8 cellular contexts compared by ENCODE assay signal in the genomic region with DNA sequence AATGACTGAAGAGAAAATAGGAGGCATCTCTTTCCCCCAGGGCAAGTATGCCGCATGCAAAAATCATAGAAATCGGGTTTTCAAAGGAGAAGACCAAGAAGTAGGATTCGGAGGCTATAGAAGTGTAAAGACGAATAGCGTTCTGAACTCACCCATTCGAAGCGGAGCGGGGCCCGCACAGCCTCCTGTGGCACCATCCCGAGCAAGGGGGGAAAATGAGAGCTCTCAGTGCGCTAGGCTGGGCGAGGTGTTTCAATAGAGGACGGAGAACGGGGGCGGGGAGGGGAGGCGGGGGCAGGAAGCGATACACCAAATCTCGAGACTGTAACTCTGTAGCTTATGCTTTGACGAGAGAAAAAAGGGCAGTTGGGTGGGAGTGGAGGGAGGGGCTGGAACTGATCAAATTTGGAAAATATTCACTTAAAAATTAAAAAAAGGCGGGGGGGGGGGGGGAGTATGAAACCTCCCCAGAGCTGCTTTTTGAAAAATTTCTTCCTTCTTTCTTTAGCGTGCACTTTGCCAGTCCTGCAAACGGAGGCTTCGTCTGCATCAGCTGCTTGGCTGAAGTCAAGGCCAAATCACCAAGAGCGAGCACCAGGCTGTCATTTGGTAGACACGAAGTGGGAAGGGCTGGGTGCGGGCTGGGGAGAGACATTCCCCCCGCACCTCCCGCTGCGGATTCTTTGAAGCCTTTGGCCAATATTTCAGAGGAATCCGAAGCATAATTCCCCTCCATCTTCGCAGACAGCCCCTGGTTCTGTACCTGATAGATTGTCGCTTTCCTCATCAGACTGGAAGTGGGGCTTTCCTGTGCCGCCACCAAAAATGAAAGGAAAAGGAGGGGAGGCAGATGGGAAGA. TPM values are rescaled to one million over a fixed set of nuclear protein-coding genes. Genes with fewer than 3 reads are reported as not detected.
DNase-seq lines count a peak whose midpoint lies in the region; ATAC-seq, FAIRE-seq and TF ChIP-seq lines count a peak whose summit lies in the region.

No MANE protein-coding gene starts in this region.

- peak overlapping the region; percentile 70 to 95 (median 89) for H3K27ac ChIP-seq in heart left ventricle
- no peak overlapping the region for H3K27ac ChIP-seq in small intestine (ENCODE audit: low read depth in 1 of 2, low read length in 1 of 2)

- peaks cover 0 to 28% (median 6%) of the 10 kb centered on the region in 12 donors for H3K4me1 ChIP-seq in heart left ventricle
- no peaks in the 10 kb centered on the region for H3K4me1 ChIP-seq in small intestine (ENCODE audit: control insufficient read depth in 2 of 2, insufficient read depth in 1 of 2, low read depth in 1 of 2, low read length in 1 of 2)

- peak overlapping the region; percentile 86 for H3K4me3 ChIP-seq in WI38 (ENCODE audit: low read depth, low read length)
- peak overlapping the region; percentile 34 to 81 (median 61) for H3K4me3 ChIP-seq in heart left ventricle
- no peak overlapping the region for H3K4me3 ChIP-seq in small intestine (ENCODE audit: low read depth in 1 of 2, low read length in 2 of 2)

- peak in 1 of 2 donors; percentile 34 for TF ChIP-seq POLR2A in heart left ventricle (IDR thresholded peaks at IDR 0.05)

- intact Hi-C loops in heart left ventricle (cut with DNase I) = loop anchor here (1.0 to 10.0 kb wide), 21 partner anchors 76 to 446 kb away; no protein-coding TSS in a partner anchor
- intact Hi-C loops in posterior cingulate gyrus (cut with DNase I) = loop anchor here (1.0 to 10.0 kb wide), 4 partner anchors 102 to 445 kb away; no protein-coding TSS in a partner anchor

- 5 to 8% (median 5%) methylated on average over 33 of the region's 33 CpGs for WGBS in heart left ventricle, 4 donors
- WGBS in small intestine, 3 donors = 9 to 16% (median 15%) methylated on average over 32 to 33 of the region's 33 CpGs

- H3K36me3 ChIP-seq in heart left ventricle (peaks cover 0 to 2% (median 0%) of the 10 kb centered on the region in 9 donors), small intestine (ENCODE audit: control insufficient read depth in 2 of 2, insufficient read depth in 2 of 2, low read length in 2 of 2) (no peaks in the 10 kb centered on the region)

- peak; percentile 58 to 69 (median 66) for ATAC-seq in heart left ventricle
- ATAC-seq in GM18873 (IDR thresholded peaks at IDR 0.05; ENCODE audit: low FRiP score, unreplicated experiment) = no peak

- no peaks in the 10 kb centered on the region for H3K9me3 ChIP-seq in heart left ventricle
- no peaks in the 10 kb centered on the region for H3K9me3 ChIP-seq in small intestine (ENCODE audit: control insufficient read depth, low read depth)

- TF ChIP-seq CTCF in WI38 (IDR thresholded peaks at IDR 0.05; ENCODE audit: low read depth, low read length) (no peak), heart left ventricle (IDR thresholded peaks at IDR 0.05) (no peak)

- H3K27me3 ChIP-seq in heart left ventricle (peaks cover 0 to 29% (median 4%) of the 10 kb centered on the region in 9 donors), small intestine (ENCODE audit: control insufficient read depth in 2 of 2, insufficient read depth in 2 of 2, low read length in 2 of 2) (peaks cover 0 to 2% of the 10 kb centered on the region in 2 donors)

- FAIRE-seq in small intestine (lab: Jason Lieb, UNC) = no peak

- peak; percentile 75 for DNase-seq in DMS79 (lab: John Stamatoyannopoulos, UW)
- DNase-seq in heart left ventricle = peak; percentile 51 to 71 (median 60)
- DNase-seq in posterior cingulate gyrus = peak; percentile 52 to 94 (median 66)
- DNase-seq in NCI-H446 (lab: John Stamatoyannopoulos, UW) = no peak
- no peak for DNase-seq in foreskin melanocyte
- DNase-seq in small intestine = no peak

RNA-seq across cellular contexts. Expression of gene BLID, which starts 15.6 kb away (rescaled TPM):
- total RNA-seq in heart left ventricle = not detected
- polyA plus RNA-seq in heart left ventricle = not detected
- polyA plus RNA-seq in small intestine = not detected

Comparison
In these comparisons a context has a peak if more than half of its experiments do, and no peak if none do; other contexts are left out.
1. DNase-seq: peak in DMS79 (single experiment), heart left ventricle (5 of 5) and posterior cingulate gyrus (10 of 10); none in NCI-H446 (0 of 2), foreskin melanocyte (single experiment) and small intestine (single experiment).
2. H3K4me3 ChIP-seq: peak in WI38 (single experiment) and heart left ventricle (12 of 12); none in small intestine (0 of 2).
3. H3K27ac ChIP-seq: peak in heart left ventricle (12 of 12); none in small intestine (0 of 2).